22 cellular contexts compared by ENCODE assay signal in genomic region chr4:75398501-75398900, GRCh38.
"Had no signal": no experiment of that assay in that cellular context is flagged by ENCODE, and none has a peak within 500 bp of the region (broad histone marks: within the 10 kb centered on the region; RNA-seq: fewer than 3 reads in every experiment).

No MANE protein-coding gene starts in this region.

- H3K9me3 ChIP-seq: esophagus squamous epithelium, gastrocnemius medialis, heart right ventricle, left lung, lower lobe of right lung, mucosa of descending colon had no signal

- H3K4me1 ChIP-seq: esophagus squamous epithelium, gastrocnemius medialis, heart right ventricle, left lung, lower lobe of right lung had no signal

- H3K36me3 ChIP-seq: esophagus squamous epithelium, gastrocnemius medialis, heart right ventricle, left lung, lower lobe of right lung had no signal

- H3K27me3 ChIP-seq: esophagus squamous epithelium, gastrocnemius medialis, heart right ventricle, left lung had no signal

- H3K27ac ChIP-seq: coronary artery, dorsolateral prefrontal cortex, epithelial cell of prostate, esophagus squamous epithelium, gastrocnemius medialis, heart right ventricle, left lung, lower lobe of right lung had no signal

- H3K4me3 ChIP-seq: coronary artery, dorsolateral prefrontal cortex, esophagus squamous epithelium, gastrocnemius medialis, heart right ventricle, left lung, lower lobe of right lung, mucosa of descending colon had no signal

- DNase-seq: dermis blood vessel endothelial cell; dorsolateral prefrontal cortex; effector CD8-positive, alpha-beta T cell; effector memory CD8-positive, alpha-beta T cell; endodermal cell; erythroblast; esophagus squamous epithelium; foreskin fibroblast; foreskin melanocyte; gastrocnemius medialis; glutamatergic neuron; head of caudate nucleus; heart right ventricle; hippocampal formation; left cardiac atrium; left lung; left ventricle myocardium superior; lower lobe of right lung; mesenchymal stem cell; mucosa of descending colon had no signal
